In genomic region chr9:97577051-97577450, GRCh38 we compare ENCODE assay signal across 17 cellular contexts.
"Had no signal": no experiment of that assay in that cellular context is flagged by ENCODE, and none has a peak within 500 bp of the region (broad histone marks: within the 10 kb centered on the region; RNA-seq: fewer than 3 reads in every experiment).

No MANE protein-coding gene starts in this region.

- H3K27me3 ChIP-seq: foreskin keratinocyte, testis had no signal

- DNase-seq: activated CD4-positive, alpha-beta T cell treated with anti-CD3 and anti-CD28 coated beads for 4 hours; activated naive CD4-positive, alpha-beta T cell treated with Interleukin-2 at 50 U/mL for 16 hours; anterior cingulate cortex; effector memory CD4-positive, alpha-beta T cell; foreskin keratinocyte; left cardiac atrium; posterior cingulate gyrus; small intestine; stimulated activated CD4-positive, alpha-beta T cell treated with anti-CD3 and anti-CD28 coated beads, Interleukin-4, amount 100 ng/mL, for 24 hours; T-helper 2 cell; testis had no signal

- H3K4me1 Mint-ChIP-seq: activated T-helper 17 cell treated with anti-CD3 and anti-CD28 coated beads, Interleukin-2, amount 50 U/mL, for 72 hours; WTC11 had no signal

- H3K27ac Mint-ChIP-seq: activated T-helper 17 cell treated with anti-CD3 and anti-CD28 coated beads, Interleukin-2, amount 50 U/mL, for 72 hours; dendritic cell treated with granulocyte-macrophage colony-stimulating factor and Interleukin-4, amounts not matched to agents 40 ng/mL and 50 ng/mL, for 4 days; memory B cell; natural killer cell treated with Interleukin-12 subunit alpha and Interleukin-12 subunit beta and Interleukin-15 and Interleukin-18, amount 100 ng/mL, for 72 hours; stimulated activated naive CD8-positive, alpha-beta T cell treated with anti-CD3 and anti-CD28 coated beads, Interleukin-15, Interleukin-2, amounts not matched to agents 100 ng/mL and 50 ng/mL, for 24 hours; WTC11 had no signal

- ATAC-seq: activated T-helper 17 cell treated with anti-CD3 and anti-CD28 coated beads, Interleukin-2, amount 50 U/mL, for 72 hours; foreskin keratinocyte; natural killer cell treated with Interleukin-12 subunit alpha and Interleukin-12 subunit beta and Interleukin-15 and Interleukin-18, amount 100 ng/mL, for 72 hours; WTC11 had no signal

- H3K36me3 Mint-ChIP-seq: natural killer cell treated with Interleukin-12 subunit alpha and Interleukin-12 subunit beta and Interleukin-15 and Interleukin-18, amount 100 ng/mL, for 72 hours; WTC11 had no signal

- H3K9me3 ChIP-seq: testis had no signal

- H3K4me3 ChIP-seq: testis had no signal

- H3K4me1 ChIP-seq: foreskin keratinocyte, testis had no signal

- H3K9me3 Mint-ChIP-seq: activated T-helper 17 cell treated with anti-CD3 and anti-CD28 coated beads, Interleukin-2, amount 50 U/mL, for 72 hours; dendritic cell treated with granulocyte-macrophage colony-stimulating factor and Interleukin-4, amounts not matched to agents 40 ng/mL and 50 ng/mL, for 4 days; memory B cell; natural killer cell treated with Interleukin-12 subunit alpha and Interleukin-12 subunit beta and Interleukin-15 and Interleukin-18, amount 100 ng/mL, for 72 hours; stimulated activated naive CD8-positive, alpha-beta T cell treated with anti-CD3 and anti-CD28 coated beads, Interleukin-15, Interleukin-2, amounts not matched to agents 100 ng/mL and 50 ng/mL, for 24 hours; WTC11 had no signal

- H3K27ac ChIP-seq: foreskin keratinocyte, testis had no signal

- H3K4me3 Mint-ChIP-seq: activated T-helper 17 cell treated with anti-CD3 and anti-CD28 coated beads, Interleukin-2, amount 50 U/mL, for 72 hours; dendritic cell treated with granulocyte-macrophage colony-stimulating factor and Interleukin-4, amounts not matched to agents 40 ng/mL and 50 ng/mL, for 4 days; memory B cell; natural killer cell treated with Interleukin-12 subunit alpha and Interleukin-12 subunit beta and Interleukin-15 and Interleukin-18, amount 100 ng/mL, for 72 hours; stimulated activated naive CD8-positive, alpha-beta T cell treated with anti-CD3 and anti-CD28 coated beads, Interleukin-15, Interleukin-2, amounts not matched to agents 100 ng/mL and 50 ng/mL, for 24 hours; WTC11 had no signal

- H3K27me3 Mint-ChIP-seq: activated T-helper 17 cell treated with anti-CD3 and anti-CD28 coated beads, Interleukin-2, amount 50 U/mL, for 72 hours had no signal
